ENCODE assay signal across 1 cellular context in the genomic region with DNA sequence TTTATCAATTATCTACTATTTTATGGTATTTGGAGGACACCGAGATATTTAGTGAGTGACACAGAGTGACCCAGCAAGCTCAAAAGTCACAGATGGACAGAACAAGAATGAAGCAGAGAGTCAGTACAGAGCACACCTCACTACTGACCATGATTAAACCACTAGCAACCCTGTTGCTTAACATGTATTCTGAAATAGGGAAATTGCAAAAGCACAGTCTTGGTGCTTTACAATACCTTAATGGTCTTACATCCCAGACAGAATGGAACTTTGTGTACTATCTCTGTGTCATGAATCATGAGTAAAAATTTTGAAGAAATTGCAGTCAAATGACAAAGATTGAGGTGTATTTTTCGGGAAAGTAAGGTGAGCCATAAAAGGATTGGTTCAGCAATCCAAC.
TF ChIP-seq lines count a peak whose summit lies in the region.

No MANE protein-coding gene starts in this region.

TF ChIP-seq in HepG2, 621 proteins besides CTCF, POLR2A, EP300 and RAD21:
- no peak for TF ChIP-seq ARID5B (CRISPR knock-in tag; IDR thresholded peaks at IDR 0.05)
- TF ChIP-seq ZNF343 (CRISPR knock-in tag; IDR thresholded peaks at IDR 0.05) = no peak
- no peak for TF ChIP-seq DNMT3B (CRISPR knock-in tag; conservative IDR thresholded peaks at IDR 0.05)
- no peak for TF ChIP-seq ZNF709 (CRISPR knock-in tag; IDR thresholded peaks at IDR 0.05)
- no peak for TF ChIP-seq ZNF317 (CRISPR knock-in tag; IDR thresholded peaks at IDR 0.05)
